In genomic region chr1:230255116-230255515, GRCh38 we compare ENCODE assay signal across 13 cellular contexts.
A peak's percentile ranks its signal among the peaks of the same experiment; 100 is the strongest.
DNase-seq lines count a peak whose midpoint lies in the region; ATAC-seq, FAIRE-seq and TF ChIP-seq lines count a peak whose summit lies in the region.
"Had no signal": no experiment of that assay in that cellular context is flagged by ENCODE, and none has a peak within 500 bp of the region (broad histone marks: within the 10 kb centered on the region; RNA-seq: fewer than 3 reads in every experiment).

No MANE protein-coding gene starts in this region.

- H3K36me3 ChIP-seq in kidney (ENCODE audit: control insufficient read depth in 1 of 2, insufficient read depth in 2 of 2, low read length in 2 of 2) = peaks cover 0 to 13% of the 10 kb centered on the region in 2 donors

- no peak for FAIRE-seq in kidney (lab: Jason Lieb, UNC)
- FAIRE-seq: H54 had no signal

- H3K27me3 Mint-ChIP-seq in activated naive CD4-positive, alpha-beta T cell treated with anti-CD3 and anti-CD28 coated beads for 36 hours (ENCODE audit: low read depth) = no peaks in the 10 kb centered on the region
- no peaks in the 10 kb centered on the region for H3K27me3 Mint-ChIP-seq in WTC11 (ENCODE audit: low read depth)
- H3K27me3 Mint-ChIP-seq: CD4-positive, alpha-beta T cell had no signal

- no peak overlapping the region for H3K4me3 ChIP-seq in kidney (ENCODE audit: low read length in 2 of 2)

- H3K36me3 Mint-ChIP-seq in activated naive CD4-positive, alpha-beta T cell treated with anti-CD3 and anti-CD28 coated beads, Interleukin-2, amount 50 U/mL, for 72 hours = peaks cover 39 to 46% of the 10 kb centered on the region in 2 donors
- H3K36me3 Mint-ChIP-seq in activated naive CD4-positive, alpha-beta T cell treated with anti-CD3 and anti-CD28 coated beads for 36 hours (ENCODE audit: low read depth) = peaks cover 66% of the 10 kb centered on the region
- peaks cover 49% of the 10 kb centered on the region for H3K36me3 Mint-ChIP-seq in WTC11

- CTCF ChIA-PET in activated naive CD4-positive, alpha-beta T cell treated with anti-CD3 and anti-CD28 coated beads for 36 hours (lab: Charles Lee) = interaction anchor here (1.2 kb wide), 1 partner anchor 56 kb away, joined by 3 read pairs; no protein-coding TSS in a partner anchor
- CTCF ChIA-PET in WTC11 (lab: Charles Lee) = no interaction called here

- H3K27ac ChIP-seq in kidney (ENCODE audit: low read depth in 2 of 2, low read length in 2 of 2) = no peak overlapping the region

- POLR2A ChIA-PET in WTC11 (lab: Charles Lee) = no interaction called here

- peak overlapping the region; percentile 24 to 35 for H3K27ac Mint-ChIP-seq in activated naive CD4-positive, alpha-beta T cell treated with anti-CD3 and anti-CD28 coated beads, Interleukin-2, amount 50 U/mL, for 72 hours
- H3K27ac Mint-ChIP-seq in activated naive CD4-positive, alpha-beta T cell treated with anti-CD3 and anti-CD28 coated beads for 36 hours = no peak overlapping the region
- 0 out of 2 replicates have a peak overlapping the region, but pooled peaks have one; percentile 2 for H3K27ac Mint-ChIP-seq in WTC11
- H3K27ac Mint-ChIP-seq: CD4-positive, alpha-beta T cell had no signal

- TF ChIP-seq CTCF in WTC11 (IDR thresholded peaks at IDR 0.05) (no peak), kidney (IDR thresholded peaks at IDR 0.05; ENCODE audit: borderline replicate concordance, extremely low read depth, insufficient read depth) (no peak)

- H3K9ac ChIP-seq in kidney (ENCODE audit: low read length in 2 of 2) = no peak overlapping the region

- DNase-seq in activated naive CD4-positive, alpha-beta T cell treated with anti-CD3 and anti-CD28 coated beads, Interleukin-2, amount 50 U/mL, for 72 hours (ENCODE audit: low spot score in 2 of 2) = no peak
- no peak for DNase-seq in activated naive CD4-positive, alpha-beta T cell treated with anti-CD3 and anti-CD28 coated beads for 36 hours
- DNase-seq in WTC11 (ENCODE audit: low spot score) (no peak), islet precursor cell (peak; percentile 25), NCI-H774 (lab: John Stamatoyannopoulos, UW) (no peak), HPDE6-E6E7 (ENCODE audit: extremely low spot score) (no peak), kidney (no peak)
- DNase-seq: ACHN; C1 segment of cervical spinal cord; Calu3; CD4-positive, alpha-beta T cell; DMS 273 treated with DMSO at 0.1 percent for 48 hours had no signal

- peaks cover 9% of the 10 kb centered on the region for H3K4me1 Mint-ChIP-seq in activated naive CD4-positive, alpha-beta T cell treated with anti-CD3 and anti-CD28 coated beads for 36 hours (ENCODE audit: low read depth)
- H3K4me1 Mint-ChIP-seq in WTC11 = peaks cover 24% of the 10 kb centered on the region

- intact Hi-C loops in activated naive CD4-positive, alpha-beta T cell treated with anti-CD3 and anti-CD28 coated beads for 36 hours (cut with micrococcal nuclease) = no loop called here
- intact Hi-C loops in kidney (cut with DNase I) = no loop called here

- no peaks in the 10 kb centered on the region for H3K9me3 ChIP-seq in kidney (ENCODE audit: control insufficient read depth in 1 of 2, low read length in 2 of 2)

- no peak for ATAC-seq in activated naive CD4-positive, alpha-beta T cell treated with anti-CD3 and anti-CD28 coated beads, Interleukin-2, amount 50 U/mL, for 72 hours
- no peak for ATAC-seq in WTC11

- H3K4me1 ChIP-seq in kidney (ENCODE audit: control insufficient read depth in 1 of 2, insufficient read depth in 1 of 2, low read depth in 1 of 2, low read length in 2 of 2) = no peaks in the 10 kb centered on the region

- no peaks in the 10 kb centered on the region for H3K9me3 Mint-ChIP-seq in activated naive CD4-positive, alpha-beta T cell treated with anti-CD3 and anti-CD28 coated beads, Interleukin-2, amount 50 U/mL, for 72 hours
- H3K9me3 Mint-ChIP-seq in activated naive CD4-positive, alpha-beta T cell treated with anti-CD3 and anti-CD28 coated beads for 36 hours = no peaks in the 10 kb centered on the region
- H3K9me3 Mint-ChIP-seq in WTC11 = peaks cover 16% of the 10 kb centered on the region
- H3K9me3 Mint-ChIP-seq: CD4-positive, alpha-beta T cell had no signal

- H3K4me3 Mint-ChIP-seq in activated naive CD4-positive, alpha-beta T cell treated with anti-CD3 and anti-CD28 coated beads for 36 hours = no peak overlapping the region
- no peak overlapping the region for H3K4me3 Mint-ChIP-seq in WTC11
- H3K4me3 Mint-ChIP-seq: CD4-positive, alpha-beta T cell had no signal

TF ChIP-seq in WTC11, 78 proteins besides CTCF, POLR2A, EP300 and RAD21:
- TF ChIP-seq MXD4 (CRISPR knock-in tag; IDR thresholded peaks at IDR 0.05; ENCODE audit: borderline replicate concordance) (no peak), CREB1 (CRISPR knock-in tag; IDR thresholded peaks at IDR 0.05) (no peak), SP1 (CRISPR knock-in tag; conservative IDR thresholded peaks at IDR 0.05) (no peak), FOXJ3 (CRISPR knock-in tag; IDR thresholded peaks at IDR 0.05; ENCODE audit: borderline replicate concordance) (no peak)
